11 cellular contexts compared by ENCODE assay signal in the genomic region with DNA sequence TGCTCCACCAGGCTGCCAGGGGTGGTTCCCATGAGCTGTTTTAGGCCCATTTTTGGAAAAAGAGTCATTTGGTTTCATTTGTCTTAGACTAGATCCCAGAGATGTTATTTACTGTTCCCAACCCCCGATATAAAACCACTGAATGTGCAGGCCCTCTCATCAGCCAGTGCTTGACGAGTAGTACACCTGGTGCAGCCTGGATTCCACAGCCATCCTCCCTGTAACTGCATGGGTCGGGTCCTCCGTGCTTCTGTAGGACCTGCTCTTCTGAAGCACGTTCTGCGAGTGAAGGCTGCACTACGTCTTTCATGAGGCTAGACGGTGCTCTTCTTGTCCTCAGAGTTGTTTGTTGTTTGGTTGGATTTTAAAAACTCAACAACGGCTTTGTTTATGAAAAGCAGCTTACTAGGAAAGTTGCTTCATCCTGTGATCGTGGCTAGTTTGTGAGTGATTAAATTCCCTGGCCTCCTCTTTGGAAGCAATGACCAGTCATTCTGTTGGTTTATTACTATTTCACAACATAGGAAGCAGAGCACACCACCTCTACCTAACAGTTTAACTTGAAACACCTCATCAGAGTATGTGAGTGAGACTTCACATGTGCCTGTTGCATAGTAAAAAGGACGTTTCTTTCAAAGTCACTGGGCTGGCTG.
DNase-seq lines count a peak whose midpoint lies in the region; ATAC-seq lines count a peak whose summit lies in the region.
"Had no signal": no experiment of that assay in that cellular context is flagged by ENCODE, and none has a peak within 500 bp of the region (broad histone marks: within the 10 kb centered on the region; RNA-seq: fewer than 3 reads in every experiment).

No MANE protein-coding gene starts in this region.

- H3K4me3 ChIP-seq in mesodermal cell (ENCODE audit: extremely low read depth, insufficient read depth, low read length, poor library complexity, severe bottlenecking) = no peak overlapping the region
- H3K4me3 ChIP-seq: SK-N-MC had no signal

- H3K27ac Mint-ChIP-seq in activated naive CD8-positive, alpha-beta T cell treated with anti-CD3 and anti-CD28 coated beads for 36 hours = peak overlapping the region; percentile 73
- H3K27ac Mint-ChIP-seq: dendritic cell treated with granulocyte-macrophage colony-stimulating factor and Interleukin-4, amounts not matched to agents 40 ng/mL and 50 ng/mL, for 4 days had no signal

- H3K4me1 ChIP-seq in mesodermal cell (ENCODE audit: control insufficient read depth, insufficient read depth, low read length, poor library complexity, severe bottlenecking) = peaks cover 13% of the 10 kb centered on the region

- DNase-seq in AML-193 (lab: John Stamatoyannopoulos, UW) (peak; percentile 49 to 62), HuH-7 (ENCODE audit: low spot score) (peak; percentile 33), NCI-H146 (lab: John Stamatoyannopoulos, UW) (no peak)
- no peak for DNase-seq in activated naive CD8-positive, alpha-beta T cell treated with anti-CD3 and anti-CD28 coated beads for 36 hours
- no peak for DNase-seq in stimulated activated CD4-positive, alpha-beta T cell treated with anti-CD3 and anti-CD28 coated beads, Interleukin-2, amount 100 ng/mL, for 48 hours

- peaks cover 33% of the 10 kb centered on the region for H3K4me1 Mint-ChIP-seq in activated naive CD8-positive, alpha-beta T cell treated with anti-CD3 and anti-CD28 coated beads for 36 hours

- H3K9me3 Mint-ChIP-seq in activated naive CD8-positive, alpha-beta T cell treated with anti-CD3 and anti-CD28 coated beads for 36 hours = no peaks in the 10 kb centered on the region
- H3K9me3 Mint-ChIP-seq: dendritic cell treated with granulocyte-macrophage colony-stimulating factor and Interleukin-4, amounts not matched to agents 40 ng/mL and 50 ng/mL, for 4 days had no signal

- ATAC-seq in esophagus mucosa = no peak
- no peak for ATAC-seq in GM18858 (IDR thresholded peaks at IDR 0.05; ENCODE audit: unreplicated experiment)

- no peaks in the 10 kb centered on the region for H3K36me3 ChIP-seq in mesodermal cell (ENCODE audit: control insufficient read depth, insufficient read depth, low read length)

- WGBS in mesodermal cell (ENCODE audit: insufficient coverage in 2 of 2), 2 experiments = 96% methylated on average over 10 of the region's 11 CpGs

- peaks cover 14% of the 10 kb centered on the region for H3K36me3 Mint-ChIP-seq in activated naive CD8-positive, alpha-beta T cell treated with anti-CD3 and anti-CD28 coated beads for 36 hours

- peak overlapping the region; percentile 25 for H3K27ac ChIP-seq in mesodermal cell (ENCODE audit: low read depth, low read length, severe bottlenecking)
- H3K27ac ChIP-seq: parathyroid adenoma, SK-N-MC had no signal

- H3K9me3 ChIP-seq in mesodermal cell (ENCODE audit: control insufficient read depth, low read length) = peaks cover 5% of the 10 kb centered on the region

- H3K27me3 Mint-ChIP-seq in activated naive CD8-positive, alpha-beta T cell treated with anti-CD3 and anti-CD28 coated beads for 36 hours = no peaks in the 10 kb centered on the region

- peak overlapping the region; percentile 32 for H3K4me3 Mint-ChIP-seq in activated naive CD8-positive, alpha-beta T cell treated with anti-CD3 and anti-CD28 coated beads for 36 hours
- H3K4me3 Mint-ChIP-seq: dendritic cell treated with granulocyte-macrophage colony-stimulating factor and Interleukin-4, amounts not matched to agents 40 ng/mL and 50 ng/mL, for 4 days had no signal

Comparison
In these comparisons a context has a peak if more than half of its experiments do, and no peak if none do; other contexts are left out.
1. DNase-seq: peak in AML-193 (2 of 2) and HuH-7 (single experiment); none in activated naive CD8-positive, alpha-beta T cell treated with anti-CD3 and anti-CD28 coated beads for 36 hours (single experiment), stimulated activated CD4-positive, alpha-beta T cell treated with anti-CD3 and anti-CD28 coated beads, Interleukin-2, amount 100 ng/mL, for 48 hours (0 of 2) and NCI-H146 (single experiment).